Comparison of ENCODE assay signal across 1 cellular context in the genomic region with DNA sequence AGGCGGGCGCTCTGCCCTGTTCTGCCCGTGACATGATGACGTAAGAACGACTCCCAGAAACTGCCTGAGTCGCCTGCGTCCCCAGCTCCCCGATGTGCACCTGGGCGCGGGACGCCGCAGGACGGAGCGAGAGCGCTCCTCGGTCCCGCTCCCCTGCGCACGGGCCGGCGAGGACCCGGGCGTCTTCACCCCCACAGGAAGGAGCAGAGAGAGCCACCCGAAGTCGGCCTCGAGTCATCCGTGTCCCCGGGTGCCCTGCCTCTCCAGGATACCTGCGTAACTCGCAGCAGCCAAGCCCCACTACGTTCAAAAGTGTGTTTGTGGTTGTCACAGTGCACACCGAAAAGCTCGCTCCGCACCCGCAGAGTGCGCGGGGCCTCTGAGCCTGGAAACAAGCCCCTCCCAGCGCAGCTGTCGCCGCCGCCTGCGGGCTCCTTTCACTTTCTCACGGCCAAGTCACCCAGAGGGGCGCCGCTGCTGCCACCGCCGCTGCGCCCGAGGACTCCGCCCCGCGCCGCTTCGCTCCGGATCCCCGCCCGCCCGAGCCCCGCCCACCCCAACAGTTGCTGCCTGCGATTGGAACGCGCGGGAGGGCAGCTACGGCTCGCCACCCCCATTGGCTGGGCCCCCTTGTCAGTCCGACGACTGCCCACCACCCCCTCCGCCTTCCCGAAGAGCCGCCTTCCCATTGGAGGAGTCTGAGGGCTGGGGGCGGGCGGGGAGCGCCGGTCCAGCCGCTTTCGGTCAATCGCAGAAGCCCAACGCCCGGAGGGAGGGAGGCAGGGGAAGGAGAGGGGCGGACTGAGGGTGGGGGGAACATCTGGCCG.
A peak's percentile ranks its signal among the peaks of the same experiment; 100 is the strongest.
TF ChIP-seq lines count a peak whose summit lies in the region.

No MANE protein-coding gene starts in this region.

TF ChIP-seq in HepG2, 621 proteins besides CTCF, POLR2A, EP300 and RAD21 (continued from another document and continues in another):
- TF ChIP-seq ATF5 (CRISPR knock-in tag; IDR thresholded peaks at IDR 0.05; ENCODE audit: low read depth) (no peak), ZNF468 (CRISPR knock-in tag; IDR thresholded peaks at IDR 0.05) (0 out of 2 replicates have a peak, but pooled peaks have one; percentile 28), ARID4A (CRISPR knock-in tag; IDR thresholded peaks at IDR 0.05; ENCODE audit: borderline replicate concordance) (peak; percentile 85; the same call in 1 of the 2 replicates), TAF15 (IDR thresholded peaks at IDR 0.05; ENCODE audit: low read depth, low read length, poor library complexity, severe bottlenecking) (peak; percentile 79), FOXC1 (CRISPR knock-in tag; IDR thresholded peaks at IDR 0.05; ENCODE audit: borderline replicate concordance) (no peak), ZNF577 (CRISPR knock-in tag; IDR thresholded peaks at IDR 0.05; ENCODE audit: borderline replicate concordance, low read depth) (no peak), DR1 (CRISPR knock-in tag; IDR thresholded peaks at IDR 0.05) (no peak), ZNF703 (CRISPR knock-in tag; IDR thresholded peaks at IDR 0.05; ENCODE audit: borderline replicate concordance) (no peak), ZNF530 (CRISPR knock-in tag; IDR thresholded peaks at IDR 0.05; ENCODE audit: low read depth) (no peak), NR2C2 (CRISPR knock-in tag; IDR thresholded peaks at IDR 0.05; ENCODE audit: borderline replicate concordance) (no peak), NRL (CRISPR knock-in tag; IDR thresholded peaks at IDR 0.05; ENCODE audit: borderline replicate concordance) (no peak), KAT7 (CRISPR knock-in tag; IDR thresholded peaks at IDR 0.05; ENCODE audit: borderline replicate concordance) (peak; percentile 60; the same call in 1 of the 2 replicates), TGIF2 (CRISPR knock-in tag; IDR thresholded peaks at IDR 0.05) (0 out of 2 replicates have a peak, but pooled peaks have one; percentile 17), NFIC (IDR thresholded peaks at IDR 0.05; ENCODE audit: low read length) (no peak), TAF1 (CRISPR knock-in tag; IDR thresholded peaks at IDR 0.05) (peak; percentile 85), ZBTB8A (CRISPR knock-in tag; IDR thresholded peaks at IDR 0.05; ENCODE audit: borderline replicate concordance, low read depth) (no peak), ZBTB3 (CRISPR knock-in tag; IDR thresholded peaks at IDR 0.05; ENCODE audit: borderline replicate concordance, low read depth) (no peak), ZNF615 (CRISPR knock-in tag; IDR thresholded peaks at IDR 0.05; ENCODE audit: borderline replicate concordance) (no peak), ZNF788 (CRISPR knock-in tag; IDR thresholded peaks at IDR 0.05; ENCODE audit: borderline replicate concordance) (peak; percentile 67; the same call in 1 of the 2 replicates), ZNF737 (CRISPR knock-in tag; IDR thresholded peaks at IDR 0.05; ENCODE audit: borderline replicate concordance) (no peak), SAFB2 (CRISPR knock-in tag; IDR thresholded peaks at IDR 0.05; ENCODE audit: borderline replicate concordance, low read depth) (no peak), NFE2L1 (CRISPR knock-in tag; IDR thresholded peaks at IDR 0.05; ENCODE audit: borderline replicate concordance) (peak; percentile 60; the same call in 1 of the 2 replicates), NCOA5 (CRISPR knock-in tag; IDR thresholded peaks at IDR 0.05) (no peak), TCF7L2 (IDR thresholded peaks at IDR 0.05; ENCODE audit: low read depth, low read length) (no peak), BRD4 (CRISPR knock-in tag; IDR thresholded peaks at IDR 0.05) (no peak), ZNF563 (CRISPR knock-in tag; IDR thresholded peaks at IDR 0.05) (peak; percentile 91), ZNF263 (CRISPR knock-in tag; IDR thresholded peaks at IDR 0.05) (peak; percentile 27; the same call in 1 of the 2 replicates), FOXA3 (CRISPR knock-in tag; IDR thresholded peaks at IDR 0.05) (no peak), NFIB (CRISPR knock-in tag; IDR thresholded peaks at IDR 0.05; ENCODE audit: borderline replicate concordance) (no peak), NFKB2 (CRISPR knock-in tag; IDR thresholded peaks at IDR 0.05; ENCODE audit: borderline replicate concordance) (no peak; the same call in 1 of the 2 replicates), ZNF605 (CRISPR knock-in tag; IDR thresholded peaks at IDR 0.05) (0 out of 2 replicates have a peak, but pooled peaks have one; percentile 59), SMAD3 (CRISPR knock-in tag; IDR thresholded peaks at IDR 0.05) (no peak), IRX3 (CRISPR knock-in tag; IDR thresholded peaks at IDR 0.05; ENCODE audit: borderline replicate concordance, low read depth) (no peak), ZNF816 (CRISPR knock-in tag; IDR thresholded peaks at IDR 0.05; ENCODE audit: borderline replicate concordance) (no peak), BRF2 (CRISPR knock-in tag; IDR thresholded peaks at IDR 0.05) (no peak), ZSCAN20 (CRISPR knock-in tag; IDR thresholded peaks at IDR 0.05; ENCODE audit: borderline replicate concordance) (no peak), NCOA1 (CRISPR knock-in tag; IDR thresholded peaks at IDR 0.05) (no peak), MAZ (IDR thresholded peaks at IDR 0.05; ENCODE audit: borderline replicate concordance, low read depth, low read length) (peak; percentile 89), MAZ (CRISPR knock-in tag; IDR thresholded peaks at IDR 0.05; ENCODE audit: low read depth) (peak; percentile 38), ZBTB20 (CRISPR knock-in tag; IDR thresholded peaks at IDR 0.05; ENCODE audit: borderline replicate concordance, low read depth) (no peak), RARA (CRISPR knock-in tag; IDR thresholded peaks at IDR 0.05) (no peak), CBX5 (CRISPR knock-in tag; IDR thresholded peaks at IDR 0.05; ENCODE audit: borderline replicate concordance) (no peak), ZNF34 (CRISPR knock-in tag; IDR thresholded peaks at IDR 0.05; ENCODE audit: borderline replicate concordance) (no peak), E2F5 (CRISPR knock-in tag; conservative IDR thresholded peaks at IDR 0.05) (0 out of 2 replicates have a peak, but pooled peaks have one; percentile 18), ZNF343 (CRISPR knock-in tag; IDR thresholded peaks at IDR 0.05) (0 out of 2 replicates have a peak, but pooled peaks have one; percentile 42), SMAD1 (CRISPR knock-in tag; IDR thresholded peaks at IDR 0.05; ENCODE audit: borderline replicate concordance, low read depth) (peak; percentile 88; the same call in 1 of the 2 replicates), STAG1 (CRISPR knock-in tag; IDR thresholded peaks at IDR 0.05) (0 out of 2 replicates have a peak, but pooled peaks have one; percentile 18), ARHGAP35 (CRISPR knock-in tag; IDR thresholded peaks at IDR 0.05; ENCODE audit: borderline replicate concordance) (peak; percentile 59; the same call in 1 of the 2 replicates), ZIK1 (CRISPR knock-in tag; IDR thresholded peaks at IDR 0.05; ENCODE audit: borderline replicate concordance, low read depth) (no peak), REXO4 (CRISPR knock-in tag; IDR thresholded peaks at IDR 0.05; ENCODE audit: borderline replicate concordance) (no peak), TCF7 (IDR thresholded peaks at IDR 0.05; ENCODE audit: low read depth) (no peak), GATAD1 (CRISPR knock-in tag; IDR thresholded peaks at IDR 0.05) (no peak; the same call in 1 of the 2 replicates), ZBTB1 (CRISPR knock-in tag; IDR thresholded peaks at IDR 0.05; ENCODE audit: borderline replicate concordance) (no peak), SRF (IDR thresholded peaks at IDR 0.05; ENCODE audit: low read depth, low read length) (no peak), ATF1 (CRISPR knock-in tag; IDR thresholded peaks at IDR 0.05) (no peak; the same call in 1 of the 2 replicates), IRF2 (CRISPR knock-in tag; IDR thresholded peaks at IDR 0.05) (peak; percentile 62), CEBPB (IDR thresholded peaks at IDR 0.05; ENCODE audit: borderline replicate concordance, low read depth, low read length) (peak; percentile 22; the same call in 1 of the 2 replicates), RBM39 (IDR thresholded peaks at IDR 0.05; ENCODE audit: low read depth, low read length, poor library complexity, severe bottlenecking) (peak; percentile 86), ZNF672 (CRISPR knock-in tag; IDR thresholded peaks at IDR 0.05) (no peak), TBL1XR1 (IDR thresholded peaks at IDR 0.05; ENCODE audit: borderline replicate concordance, low read length, partially characterized antibody) (no peak)
- TF ChIP-seq, protein P1, sequence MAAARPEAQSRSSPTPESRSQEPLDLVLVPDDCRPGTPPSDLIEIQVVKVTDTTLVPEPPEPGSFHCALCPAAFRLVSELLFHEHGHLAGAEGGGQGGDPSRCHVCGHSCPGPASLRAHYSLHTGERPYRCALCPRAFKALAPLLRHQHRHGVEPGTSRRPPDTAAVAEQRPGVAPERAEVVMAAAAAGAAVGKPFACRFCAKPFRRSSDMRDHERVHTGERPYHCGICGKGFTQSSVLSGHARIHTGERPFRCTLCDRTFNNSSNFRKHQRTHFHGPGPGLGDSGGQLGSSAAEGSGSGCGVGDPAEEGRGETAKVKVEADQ (CRISPR knock-in tag; IDR thresholded peaks at IDR 0.05; ENCODE audit: borderline replicate concordance), result no peak
- TF ChIP-seq, protein P2, sequence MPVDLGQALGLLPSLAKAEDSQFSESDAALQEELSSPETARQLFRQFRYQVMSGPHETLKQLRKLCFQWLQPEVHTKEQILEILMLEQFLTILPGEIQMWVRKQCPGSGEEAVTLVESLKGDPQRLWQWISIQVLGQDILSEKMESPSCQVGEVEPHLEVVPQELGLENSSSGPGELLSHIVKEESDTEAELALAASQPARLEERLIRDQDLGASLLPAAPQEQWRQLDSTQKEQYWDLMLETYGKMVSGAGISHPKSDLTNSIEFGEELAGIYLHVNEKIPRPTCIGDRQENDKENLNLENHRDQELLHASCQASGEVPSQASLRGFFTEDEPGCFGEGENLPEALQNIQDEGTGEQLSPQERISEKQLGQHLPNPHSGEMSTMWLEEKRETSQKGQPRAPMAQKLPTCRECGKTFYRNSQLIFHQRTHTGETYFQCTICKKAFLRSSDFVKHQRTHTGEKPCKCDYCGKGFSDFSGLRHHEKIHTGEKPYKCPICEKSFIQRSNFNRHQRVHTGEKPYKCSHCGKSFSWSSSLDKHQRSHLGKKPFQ (CRISPR knock-in tag; IDR thresholded peaks at IDR 0.05; ENCODE audit: insufficient replicate concordance), result no peak
- TF ChIP-seq, protein P3, sequence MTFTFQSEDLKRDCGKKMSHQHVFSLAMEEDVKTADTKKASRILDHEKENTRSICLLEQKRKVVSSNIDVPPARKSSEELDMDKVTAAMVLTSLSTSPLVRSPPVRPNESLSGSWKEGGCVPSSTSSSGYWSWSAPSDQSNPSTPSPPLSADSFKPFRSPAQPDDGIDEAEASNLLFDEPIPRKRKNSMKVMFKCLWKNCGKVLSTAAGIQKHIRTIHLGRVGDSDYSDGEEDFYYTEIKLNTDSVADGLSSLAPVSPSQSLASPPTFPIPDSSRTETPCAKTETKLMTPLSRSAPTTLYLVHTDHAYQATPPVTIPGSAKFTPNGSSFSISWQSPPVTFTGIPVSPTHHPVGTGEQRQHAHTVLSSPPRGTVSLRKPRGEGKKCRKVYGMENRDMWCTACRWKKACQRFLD (CRISPR knock-in tag; IDR thresholded peaks at IDR 0.05; ENCODE audit: borderline replicate concordance), result no peak
- TF ChIP-seq, protein P4, sequence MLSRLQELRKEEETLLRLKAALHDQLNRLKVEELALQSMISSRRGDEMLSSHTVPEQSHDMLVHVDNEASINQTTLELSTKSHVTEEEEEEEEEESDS (CRISPR knock-in tag; IDR thresholded peaks at IDR 0.05; ENCODE audit: borderline replicate concordance), result no peak
